ENCODE assay signal across 1 cellular context in the genomic region with DNA sequence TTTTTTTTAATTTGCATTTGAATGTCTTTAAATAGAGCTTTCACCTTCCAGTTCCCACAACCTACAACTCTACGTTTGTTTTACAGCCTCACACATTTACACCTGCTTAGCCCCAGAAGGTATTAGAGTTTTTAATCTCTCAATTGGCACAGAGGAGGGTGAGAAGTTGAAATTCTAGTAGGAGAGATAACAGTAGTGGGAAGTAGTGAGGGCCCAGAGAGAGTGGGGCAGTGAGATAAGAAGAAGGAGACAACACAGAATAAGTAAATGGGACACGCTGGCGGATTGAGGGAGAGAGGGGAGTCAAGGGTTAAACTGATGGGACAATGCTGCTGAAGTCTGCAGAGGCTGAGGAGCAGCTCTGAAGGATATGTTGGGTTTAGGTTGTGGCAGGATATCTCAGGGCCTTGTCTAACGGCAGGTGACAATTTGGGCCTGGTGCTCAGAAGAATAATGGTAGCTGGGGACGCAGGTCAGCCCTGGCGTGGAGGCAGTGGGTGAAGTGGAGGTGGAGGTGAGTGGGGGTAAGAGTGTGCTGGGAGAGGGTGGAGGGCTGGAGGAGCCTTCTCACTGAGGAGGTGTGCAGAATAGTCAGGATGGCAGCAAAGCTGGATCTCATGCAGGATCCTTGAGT.
TF ChIP-seq lines count a peak whose summit lies in the region.

No MANE protein-coding gene starts in this region.

TF ChIP-seq in K562, 482 proteins besides CTCF, POLR2A, EP300 and RAD21 (continued from another document and continues in another):
- TF ChIP-seq, protein P1, sequence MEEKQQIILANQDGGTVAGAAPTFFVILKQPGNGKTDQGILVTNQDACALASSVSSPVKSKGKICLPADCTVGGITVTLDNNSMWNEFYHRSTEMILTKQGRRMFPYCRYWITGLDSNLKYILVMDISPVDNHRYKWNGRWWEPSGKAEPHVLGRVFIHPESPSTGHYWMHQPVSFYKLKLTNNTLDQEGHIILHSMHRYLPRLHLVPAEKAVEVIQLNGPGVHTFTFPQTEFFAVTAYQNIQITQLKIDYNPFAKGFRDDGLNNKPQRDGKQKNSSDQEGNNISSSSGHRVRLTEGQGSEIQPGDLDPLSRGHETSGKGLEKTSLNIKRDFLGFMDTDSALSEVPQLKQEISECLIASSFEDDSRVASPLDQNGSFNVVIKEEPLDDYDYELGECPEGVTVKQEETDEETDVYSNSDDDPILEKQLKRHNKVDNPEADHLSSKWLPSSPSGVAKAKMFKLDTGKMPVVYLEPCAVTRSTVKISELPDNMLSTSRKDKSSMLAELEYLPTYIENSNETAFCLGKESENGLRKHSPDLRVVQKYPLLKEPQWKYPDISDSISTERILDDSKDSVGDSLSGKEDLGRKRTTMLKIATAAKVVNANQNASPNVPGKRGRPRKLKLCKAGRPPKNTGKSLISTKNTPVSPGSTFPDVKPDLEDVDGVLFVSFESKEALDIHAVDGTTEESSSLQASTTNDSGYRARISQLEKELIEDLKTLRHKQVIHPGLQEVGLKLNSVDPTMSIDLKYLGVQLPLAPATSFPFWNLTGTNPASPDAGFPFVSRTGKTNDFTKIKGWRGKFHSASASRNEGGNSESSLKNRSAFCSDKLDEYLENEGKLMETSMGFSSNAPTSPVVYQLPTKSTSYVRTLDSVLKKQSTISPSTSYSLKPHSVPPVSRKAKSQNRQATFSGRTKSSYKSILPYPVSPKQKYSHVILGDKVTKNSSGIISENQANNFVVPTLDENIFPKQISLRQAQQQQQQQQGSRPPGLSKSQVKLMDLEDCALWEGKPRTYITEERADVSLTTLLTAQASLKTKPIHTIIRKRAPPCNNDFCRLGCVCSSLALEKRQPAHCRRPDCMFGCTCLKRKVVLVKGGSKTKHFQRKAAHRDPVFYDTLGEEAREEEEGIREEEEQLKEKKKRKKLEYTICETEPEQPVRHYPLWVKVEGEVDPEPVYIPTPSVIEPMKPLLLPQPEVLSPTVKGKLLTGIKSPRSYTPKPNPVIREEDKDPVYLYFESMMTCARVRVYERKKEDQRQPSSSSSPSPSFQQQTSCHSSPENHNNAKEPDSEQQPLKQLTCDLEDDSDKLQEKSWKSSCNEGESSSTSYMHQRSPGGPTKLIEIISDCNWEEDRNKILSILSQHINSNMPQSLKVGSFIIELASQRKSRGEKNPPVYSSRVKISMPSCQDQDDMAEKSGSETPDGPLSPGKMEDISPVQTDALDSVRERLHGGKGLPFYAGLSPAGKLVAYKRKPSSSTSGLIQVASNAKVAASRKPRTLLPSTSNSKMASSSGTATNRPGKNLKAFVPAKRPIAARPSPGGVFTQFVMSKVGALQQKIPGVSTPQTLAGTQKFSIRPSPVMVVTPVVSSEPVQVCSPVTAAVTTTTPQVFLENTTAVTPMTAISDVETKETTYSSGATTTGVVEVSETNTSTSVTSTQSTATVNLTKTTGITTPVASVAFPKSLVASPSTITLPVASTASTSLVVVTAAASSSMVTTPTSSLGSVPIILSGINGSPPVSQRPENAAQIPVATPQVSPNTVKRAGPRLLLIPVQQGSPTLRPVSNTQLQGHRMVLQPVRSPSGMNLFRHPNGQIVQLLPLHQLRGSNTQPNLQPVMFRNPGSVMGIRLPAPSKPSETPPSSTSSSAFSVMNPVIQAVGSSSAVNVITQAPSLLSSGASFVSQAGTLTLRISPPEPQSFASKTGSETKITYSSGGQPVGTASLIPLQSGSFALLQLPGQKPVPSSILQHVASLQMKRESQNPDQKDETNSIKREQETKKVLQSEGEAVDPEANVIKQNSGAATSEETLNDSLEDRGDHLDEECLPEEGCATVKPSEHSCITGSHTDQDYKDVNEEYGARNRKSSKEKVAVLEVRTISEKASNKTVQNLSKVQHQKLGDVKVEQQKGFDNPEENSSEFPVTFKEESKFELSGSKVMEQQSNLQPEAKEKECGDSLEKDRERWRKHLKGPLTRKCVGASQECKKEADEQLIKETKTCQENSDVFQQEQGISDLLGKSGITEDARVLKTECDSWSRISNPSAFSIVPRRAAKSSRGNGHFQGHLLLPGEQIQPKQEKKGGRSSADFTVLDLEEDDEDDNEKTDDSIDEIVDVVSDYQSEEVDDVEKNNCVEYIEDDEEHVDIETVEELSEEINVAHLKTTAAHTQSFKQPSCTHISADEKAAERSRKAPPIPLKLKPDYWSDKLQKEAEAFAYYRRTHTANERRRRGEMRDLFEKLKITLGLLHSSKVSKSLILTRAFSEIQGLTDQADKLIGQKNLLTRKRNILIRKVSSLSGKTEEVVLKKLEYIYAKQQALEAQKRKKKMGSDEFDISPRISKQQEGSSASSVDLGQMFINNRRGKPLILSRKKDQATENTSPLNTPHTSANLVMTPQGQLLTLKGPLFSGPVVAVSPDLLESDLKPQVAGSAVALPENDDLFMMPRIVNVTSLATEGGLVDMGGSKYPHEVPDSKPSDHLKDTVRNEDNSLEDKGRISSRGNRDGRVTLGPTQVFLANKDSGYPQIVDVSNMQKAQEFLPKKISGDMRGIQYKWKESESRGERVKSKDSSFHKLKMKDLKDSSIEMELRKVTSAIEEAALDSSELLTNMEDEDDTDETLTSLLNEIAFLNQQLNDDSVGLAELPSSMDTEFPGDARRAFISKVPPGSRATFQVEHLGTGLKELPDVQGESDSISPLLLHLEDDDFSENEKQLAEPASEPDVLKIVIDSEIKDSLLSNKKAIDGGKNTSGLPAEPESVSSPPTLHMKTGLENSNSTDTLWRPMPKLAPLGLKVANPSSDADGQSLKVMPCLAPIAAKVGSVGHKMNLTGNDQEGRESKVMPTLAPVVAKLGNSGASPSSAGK (IDR thresholded peaks at IDR 0.05): no peak
- no peak for TF ChIP-seq MAZ (CRISPR knock-in tag; conservative IDR thresholded peaks at IDR 0.05 in 1 of 2, IDR thresholded peaks at IDR 0.05 in 1 of 2)
- TF ChIP-seq MAFK (IDR thresholded peaks at IDR 0.05; ENCODE audit: low read length): no peak
- TF ChIP-seq ZKSCAN8 (CRISPR knock-in tag; IDR thresholded peaks at IDR 0.05): no peak
- TF ChIP-seq ZNF785 (CRISPR knock-in tag; IDR thresholded peaks at IDR 0.05): no peak
- TF ChIP-seq DNMT1 (IDR thresholded peaks at IDR 0.05): 0 out of 2 replicates have a peak, but pooled peaks have one; percentile 53
- no peak for TF ChIP-seq TCF7 (IDR thresholded peaks at IDR 0.05; ENCODE audit: borderline replicate concordance)
- no peak for TF ChIP-seq PURB (CRISPR knock-in tag; IDR thresholded peaks at IDR 0.05; ENCODE audit: low read depth)
- TF ChIP-seq KLF6 (CRISPR knock-in tag; IDR thresholded peaks at IDR 0.05; ENCODE audit: borderline replicate concordance): no peak
- no peak for TF ChIP-seq HMG20B (CRISPR knock-in tag; IDR thresholded peaks at IDR 0.05)
- TF ChIP-seq ESRRA (IDR thresholded peaks at IDR 0.05; ENCODE audit: borderline replicate concordance, low read depth): no peak
- no peak for TF ChIP-seq IFI16 (CRISPR knock-in tag; IDR thresholded peaks at IDR 0.05)
- TF ChIP-seq SIN3A (IDR thresholded peaks at IDR 0.05; ENCODE audit: borderline replicate concordance in 2 of 2, control insufficient read depth in 1 of 2, low read depth in 2 of 2, low read length in 2 of 2): no peak
- no peak for TF ChIP-seq COPS2 (conservative IDR thresholded peaks at IDR 0.05)
- peak; percentile 54; the same call in 1 of the 2 replicates for TF ChIP-seq CTBP1 (IDR thresholded peaks at IDR 0.05; ENCODE audit: borderline replicate concordance)
- TF ChIP-seq, protein P2, sequence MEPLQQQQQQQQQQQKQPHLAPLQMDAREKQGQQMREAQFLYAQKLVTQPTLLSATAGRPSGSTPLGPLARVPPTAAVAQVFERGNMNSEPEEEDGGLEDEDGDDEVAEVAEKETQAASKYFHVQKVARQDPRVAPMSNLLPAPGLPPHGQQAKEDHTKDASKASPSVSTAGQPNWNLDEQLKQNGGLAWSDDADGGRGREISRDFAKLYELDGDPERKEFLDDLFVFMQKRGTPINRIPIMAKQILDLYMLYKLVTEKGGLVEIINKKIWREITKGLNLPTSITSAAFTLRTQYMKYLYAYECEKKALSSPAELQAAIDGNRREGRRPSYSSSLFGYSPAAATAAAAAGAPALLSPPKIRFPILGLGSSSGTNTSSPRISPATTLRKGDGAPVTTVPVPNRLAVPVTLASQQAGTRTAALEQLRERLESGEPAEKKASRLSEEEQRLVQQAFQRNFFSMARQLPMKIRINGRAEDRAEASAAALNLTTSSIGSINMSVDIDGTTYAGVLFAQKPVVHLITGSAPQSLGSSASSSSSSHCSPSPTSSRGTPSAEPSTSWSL (CRISPR knock-in tag; IDR thresholded peaks at IDR 0.05; ENCODE audit: borderline replicate concordance): no peak
- no peak for TF ChIP-seq NONO (IDR thresholded peaks at IDR 0.05; ENCODE audit: low read depth in 2 of 2, low read length in 1 of 2)
- TF ChIP-seq ELF4 (CRISPR knock-in tag; IDR thresholded peaks at IDR 0.05): no peak
- TF ChIP-seq NFRKB (IDR thresholded peaks at IDR 0.05; ENCODE audit: low read depth): no peak
- TF ChIP-seq L3MBTL2 (IDR thresholded peaks at IDR 0.05): no peak
- no peak for TF ChIP-seq ZNF354B (CRISPR knock-in tag; IDR thresholded peaks at IDR 0.05)
- TF ChIP-seq TRIM28 (IDR thresholded peaks at IDR 0.05): no peak
- no peak for TF ChIP-seq CEBPG (CRISPR knock-in tag; IDR thresholded peaks at IDR 0.05)
- no peak for TF ChIP-seq CEBPG (tag; conservative IDR thresholded peaks at IDR 0.05 in 1 of 2, IDR thresholded peaks at IDR 0.05 in 1 of 2)
- TF ChIP-seq WHSC1 (IDR thresholded peaks at IDR 0.05; ENCODE audit: low read length): no peak
- peak; percentile 28 for TF ChIP-seq ARHGAP35 (IDR thresholded peaks at IDR 0.05; ENCODE audit: partially characterized antibody)
- TF ChIP-seq, protein P3, sequence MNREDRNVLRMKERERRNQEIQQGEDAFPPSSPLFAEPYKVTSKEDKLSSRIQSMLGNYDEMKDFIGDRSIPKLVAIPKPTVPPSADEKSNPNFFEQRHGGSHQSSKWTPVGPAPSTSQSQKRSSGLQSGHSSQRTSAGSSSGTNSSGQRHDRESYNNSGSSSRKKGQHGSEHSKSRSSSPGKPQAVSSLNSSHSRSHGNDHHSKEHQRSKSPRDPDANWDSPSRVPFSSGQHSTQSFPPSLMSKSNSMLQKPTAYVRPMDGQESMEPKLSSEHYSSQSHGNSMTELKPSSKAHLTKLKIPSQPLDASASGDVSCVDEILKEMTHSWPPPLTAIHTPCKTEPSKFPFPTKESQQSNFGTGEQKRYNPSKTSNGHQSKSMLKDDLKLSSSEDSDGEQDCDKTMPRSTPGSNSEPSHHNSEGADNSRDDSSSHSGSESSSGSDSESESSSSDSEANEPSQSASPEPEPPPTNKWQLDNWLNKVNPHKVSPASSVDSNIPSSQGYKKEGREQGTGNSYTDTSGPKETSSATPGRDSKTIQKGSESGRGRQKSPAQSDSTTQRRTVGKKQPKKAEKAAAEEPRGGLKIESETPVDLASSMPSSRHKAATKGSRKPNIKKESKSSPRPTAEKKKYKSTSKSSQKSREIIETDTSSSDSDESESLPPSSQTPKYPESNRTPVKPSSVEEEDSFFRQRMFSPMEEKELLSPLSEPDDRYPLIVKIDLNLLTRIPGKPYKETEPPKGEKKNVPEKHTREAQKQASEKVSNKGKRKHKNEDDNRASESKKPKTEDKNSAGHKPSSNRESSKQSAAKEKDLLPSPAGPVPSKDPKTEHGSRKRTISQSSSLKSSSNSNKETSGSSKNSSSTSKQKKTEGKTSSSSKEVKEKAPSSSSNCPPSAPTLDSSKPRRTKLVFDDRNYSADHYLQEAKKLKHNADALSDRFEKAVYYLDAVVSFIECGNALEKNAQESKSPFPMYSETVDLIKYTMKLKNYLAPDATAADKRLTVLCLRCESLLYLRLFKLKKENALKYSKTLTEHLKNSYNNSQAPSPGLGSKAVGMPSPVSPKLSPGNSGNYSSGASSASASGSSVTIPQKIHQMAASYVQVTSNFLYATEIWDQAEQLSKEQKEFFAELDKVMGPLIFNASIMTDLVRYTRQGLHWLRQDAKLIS (CRISPR knock-in tag; IDR thresholded peaks at IDR 0.05): no peak
- TF ChIP-seq CCAR2 (IDR thresholded peaks at IDR 0.05; ENCODE audit: low read depth, low read length): no peak
- TF ChIP-seq SMAD1 (IDR thresholded peaks at IDR 0.05; ENCODE audit: low read depth, low read length, partially characterized antibody): no peak
- TF ChIP-seq, protein P4, sequence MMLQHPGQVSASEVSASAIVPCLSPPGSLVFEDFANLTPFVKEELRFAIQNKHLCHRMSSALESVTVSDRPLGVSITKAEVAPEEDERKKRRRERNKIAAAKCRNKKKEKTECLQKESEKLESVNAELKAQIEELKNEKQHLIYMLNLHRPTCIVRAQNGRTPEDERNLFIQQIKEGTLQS (IDR thresholded peaks at IDR 0.05): no peak
- TF ChIP-seq, protein P4 (CRISPR knock-in tag; conservative IDR thresholded peaks at IDR 0.05): no peak
- TF ChIP-seq ZNF778 (CRISPR knock-in tag; IDR thresholded peaks at IDR 0.05): no peak
- no peak for TF ChIP-seq ZNF140 (CRISPR knock-in tag; IDR thresholded peaks at IDR 0.05)
- no peak for TF ChIP-seq HNRNPUL1 (IDR thresholded peaks at IDR 0.05; ENCODE audit: low read length)
- no peak for TF ChIP-seq ZNF589 (CRISPR knock-in tag; IDR thresholded peaks at IDR 0.05; ENCODE audit: low read depth)
